11 cellular contexts compared by ENCODE assay signal in genomic region chr17:16251043-16251442, GRCh38.
"Had no signal": no experiment of that assay in that cellular context is flagged by ENCODE, and none has a peak within 500 bp of the region (broad histone marks: within the 10 kb centered on the region; RNA-seq: fewer than 3 reads in every experiment).

No MANE protein-coding gene starts in this region.

- H3K27me3 Mint-ChIP-seq: activated naive CD4-positive, alpha-beta T cell treated with anti-CD3 and anti-CD28 coated beads, Interleukin-2, amount 50 U/mL, for 24 hours had no signal

- H3K27me3 ChIP-seq: pancreas had no signal

- H3K9me3 ChIP-seq: pancreas had no signal

- H3K36me3 ChIP-seq: pancreas had no signal

- H3K27ac Mint-ChIP-seq: activated naive CD4-positive, alpha-beta T cell treated with anti-CD3 and anti-CD28 coated beads, Interleukin-2, amount 50 U/mL, for 24 hours had no signal

- FAIRE-seq: colon, frontal cortex, pancreas had no signal

- H3K9me3 Mint-ChIP-seq: activated naive CD4-positive, alpha-beta T cell treated with anti-CD3 and anti-CD28 coated beads, Interleukin-2, amount 50 U/mL, for 24 hours had no signal

- DNase-seq: activated CD4-positive, alpha-beta T cell treated with anti-CD3 and anti-CD28 coated beads for 4 hours; aorta; kidney glomerular epithelial cell; mesendoderm; stimulated activated CD4-positive, alpha-beta T cell treated with anti-CD3 and anti-CD28 coated beads, Interleukin-15, amount 100 ng/mL, for 24 hours; stimulated activated CD4-positive, alpha-beta T cell treated with anti-CD3 and anti-CD28 coated beads, Interleukin-4, amount 100 ng/mL, for 24 hours; T-helper 9 cell had no signal

- H3K4me3 ChIP-seq: pancreas had no signal

- H3K4me3 Mint-ChIP-seq: activated naive CD4-positive, alpha-beta T cell treated with anti-CD3 and anti-CD28 coated beads, Interleukin-2, amount 50 U/mL, for 24 hours had no signal
